In the genomic region with DNA sequence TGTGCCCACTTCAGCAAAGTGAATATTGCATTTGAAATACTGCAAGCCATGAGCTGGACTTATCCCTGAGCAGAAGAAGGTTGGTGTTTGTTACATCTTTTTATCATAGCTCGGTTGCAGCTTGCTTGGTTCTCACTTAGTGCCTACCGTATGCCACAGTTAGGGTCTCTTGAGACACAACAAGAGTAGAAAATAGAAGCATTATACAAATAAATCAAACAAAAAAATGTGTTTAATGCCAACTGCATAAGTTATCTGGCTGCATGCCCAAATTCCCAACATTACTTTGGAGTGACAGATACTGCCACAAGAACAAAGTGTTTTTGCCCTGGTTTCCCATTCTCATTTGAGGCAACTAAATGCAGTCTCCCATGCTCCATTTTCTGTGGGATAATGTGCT, we compare ENCODE assay signal across 18 cellular contexts. TPM values are rescaled to one million over a fixed set of nuclear protein-coding genes. Genes with fewer than 3 reads are reported as not detected.
DNase-seq lines count a peak whose midpoint lies in the region; ATAC-seq, FAIRE-seq and TF ChIP-seq lines count a peak whose summit lies in the region.
"Had no signal": no experiment of that assay in that cellular context is flagged by ENCODE, and none has a peak within 500 bp of the region (broad histone marks: within the 10 kb centered on the region; RNA-seq: fewer than 3 reads in every experiment).

No MANE protein-coding gene starts in this region.

- H3K27me3 Mint-ChIP-seq in osteocyte (ENCODE audit: unreplicated experiment): no peaks in the 10 kb centered on the region
- H3K27me3 Mint-ChIP-seq: naive thymus-derived CD8-positive, alpha-beta T cell had no signal

- no peak for TF ChIP-seq CTCF in osteocyte (IDR thresholded peaks at IDR 0.05)

- FAIRE-seq in frontal cortex (lab: Jason Lieb, UNC): no peak
- FAIRE-seq: K562 had no signal

- peaks cover 14% of the 10 kb centered on the region for H3K9me3 Mint-ChIP-seq in osteocyte (ENCODE audit: unreplicated experiment)

- DNase-seq in Daoy (ENCODE audit: low read depth) (peak; percentile 37), NCI-H446 treated with DMSO at 0.1 percent for 48 hours (lab: John Stamatoyannopoulos, UW) (peak; percentile 59), dermis microvascular lymphatic vessel endothelial cell (ENCODE audit: low read depth in 2 of 2) (peak; percentile 56 to 75), osteocyte (ENCODE audit: extremely low spot score, unreplicated experiment) (no peak), frontal cortex (ENCODE audit: low spot score in 2 of 2) (no peak), DMS79 treated with DMSO at 0.1 percent for 48 hours (lab: John Stamatoyannopoulos, UW) (no peak)
- DNase-seq in activated CD4-positive, alpha-beta T cell treated with anti-CD3 and anti-CD28 coated beads for 4 hours: no peak
- DNase-seq: activated naive CD4-positive, alpha-beta T cell treated with anti-CD3 and anti-CD28 coated beads for 36 hours; cortex of kidney; glutamatergic neuron; left cardiac atrium; naive thymus-derived CD8-positive, alpha-beta T cell; NCI-H1694 treated with DMSO at 0.1 percent for 48 hours; SHP77; substantia nigra had no signal

- H3K4me3 Mint-ChIP-seq in osteocyte (ENCODE audit: unreplicated experiment): no peak overlapping the region
- H3K4me3 Mint-ChIP-seq: activated naive CD4-positive, alpha-beta T cell treated with anti-CD3 and anti-CD28 coated beads for 36 hours; naive thymus-derived CD8-positive, alpha-beta T cell had no signal

- H3K4me1 Mint-ChIP-seq in osteocyte (ENCODE audit: unreplicated experiment): peaks cover 28% of the 10 kb centered on the region

- ATAC-seq in GM18517 (IDR thresholded peaks at IDR 0.05; ENCODE audit: unreplicated experiment): no peak
- ATAC-seq: K562; left cardiac atrium; naive thymus-derived CD8-positive, alpha-beta T cell; sciatic nerve had no signal

- H3K27ac Mint-ChIP-seq in osteocyte (ENCODE audit: unreplicated experiment): peak overlapping the region; percentile 52
- H3K27ac Mint-ChIP-seq: activated naive CD4-positive, alpha-beta T cell treated with anti-CD3 and anti-CD28 coated beads for 36 hours; naive thymus-derived CD8-positive, alpha-beta T cell had no signal

- H3K36me3 Mint-ChIP-seq in osteocyte (ENCODE audit: unreplicated experiment): peaks cover 17% of the 10 kb centered on the region
- H3K36me3 Mint-ChIP-seq: naive thymus-derived CD8-positive, alpha-beta T cell had no signal

RNA-seq across cellular contexts. Expression of a gene that starts 53.9 kb away (rescaled TPM):
- total RNA-seq in Daoy (2014; rRNA removed; shearing (Covaris generic)): not detected in 2 replicates
- total RNA-seq in dermis microvascular lymphatic vessel endothelial cell (1.0 and 1.9 TPM in 2 replicates), osteocyte (0.76 and 0.86 TPM in 2 replicates), frontal cortex (12.6 TPM)
- total RNA-seq: activated naive CD4-positive, alpha-beta T cell treated with anti-CD3 and anti-CD28 coated beads for 36 hours; K562; left cardiac atrium; naive thymus-derived CD8-positive, alpha-beta T cell had no signal

Comparison
In these comparisons a context has a peak if more than half of its experiments do, and no peak if none do; other contexts are left out.
1. DNase-seq: peak in Daoy (single experiment), NCI-H446 treated with DMSO at 0.1 percent for 48 hours (single experiment) and dermis microvascular lymphatic vessel endothelial cell (2 of 2); none in osteocyte (single experiment), activated CD4-positive, alpha-beta T cell treated with anti-CD3 and anti-CD28 coated beads for 4 hours (0 of 2), frontal cortex (0 of 2) and DMS79 treated with DMSO at 0.1 percent for 48 hours (single experiment).